In the genomic region with DNA sequence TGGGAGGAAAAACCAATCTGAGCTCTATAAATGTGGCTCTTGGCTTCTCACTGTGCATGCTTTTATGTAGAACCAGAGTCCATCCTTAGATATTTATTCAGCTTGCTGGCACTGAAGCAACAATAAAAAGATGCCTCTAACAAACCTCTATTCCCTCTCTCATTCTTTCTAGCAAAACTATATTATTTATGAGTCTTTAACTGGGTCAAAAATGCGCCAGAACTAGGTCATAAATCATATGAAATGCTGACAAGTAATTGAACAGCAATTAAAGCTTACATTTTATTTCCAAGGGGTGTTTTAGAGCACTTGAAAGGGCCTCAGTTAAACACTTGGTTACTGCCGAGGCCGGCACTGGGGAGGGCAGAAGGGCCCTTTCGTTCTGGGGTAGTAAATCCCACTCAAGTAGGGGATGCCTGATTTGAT, we compare ENCODE assay signal across 1 cellular context.
TF ChIP-seq lines count a peak whose summit lies in the region.

No MANE protein-coding gene starts in this region.

TF ChIP-seq in endothelial cell of umbilical vein, 7 proteins besides CTCF, POLR2A, EP300 and RAD21:
- TF ChIP-seq FOS (IDR thresholded peaks at IDR 0.05; ENCODE audit: borderline replicate concordance, insufficient read depth, low read length) (no peak), POLR2AphosphoS5 (IDR thresholded peaks at IDR 0.05; ENCODE audit: insufficient read depth, low read depth, low read length) (no peak), MYC (IDR thresholded peaks at IDR 0.05; ENCODE audit: low read depth, low read length) (no peak), EZH2 (IDR thresholded peaks at IDR 0.05; ENCODE audit: borderline replicate concordance, low read depth, low read length, severe bottlenecking) (no peak)
- TF ChIP-seq, protein P1, sequence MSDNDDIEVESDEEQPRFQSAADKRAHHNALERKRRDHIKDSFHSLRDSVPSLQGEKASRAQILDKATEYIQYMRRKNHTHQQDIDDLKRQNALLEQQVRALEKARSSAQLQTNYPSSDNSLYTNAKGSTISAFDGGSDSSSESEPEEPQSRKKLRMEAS (IDR thresholded peaks at IDR 0.05; ENCODE audit: insufficient read depth, insufficient read length): no peak
TF ChIP-seq in endothelial cell of umbilical vein: peak in this region for 0.
